ENCODE assay signal across 1 cellular context in the genomic region with DNA sequence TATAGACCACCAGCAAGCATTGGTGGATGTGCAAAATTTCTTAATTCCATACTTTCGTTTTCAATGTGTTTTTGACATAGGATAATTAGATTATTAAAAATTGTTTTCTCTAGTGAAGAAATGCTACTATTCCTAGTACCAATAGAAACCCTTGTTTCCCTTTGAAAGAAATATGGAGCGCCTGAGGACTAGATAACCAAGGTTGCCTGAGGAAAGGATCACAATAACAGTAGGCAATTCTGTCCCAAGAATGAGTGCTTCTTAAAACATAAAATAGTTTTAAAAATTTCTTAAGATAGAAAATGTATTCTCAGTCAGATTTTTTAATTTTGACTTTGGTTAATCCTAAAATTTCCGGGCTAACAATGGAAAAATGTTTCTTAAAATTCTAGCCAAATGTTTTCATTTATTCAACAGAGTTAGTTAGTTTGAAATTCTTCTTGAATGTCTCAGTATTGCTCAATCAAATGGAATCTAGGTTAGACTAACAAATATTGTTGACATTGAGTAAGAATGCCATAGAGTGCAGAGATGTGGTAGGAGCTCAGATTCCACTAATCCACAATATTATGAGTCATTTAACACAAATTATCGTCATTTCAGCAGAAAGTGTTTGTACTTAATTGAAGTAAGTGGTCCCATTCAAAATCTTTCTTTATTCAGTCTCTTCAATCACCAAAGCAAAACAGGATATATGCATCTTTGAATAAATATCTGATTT.
TF ChIP-seq lines count a peak whose summit lies in the region.

No MANE protein-coding gene starts in this region.

TF ChIP-seq in K562, 482 proteins besides CTCF, POLR2A, EP300 and RAD21 (continued from another document):
- TF ChIP-seq, protein P1, sequence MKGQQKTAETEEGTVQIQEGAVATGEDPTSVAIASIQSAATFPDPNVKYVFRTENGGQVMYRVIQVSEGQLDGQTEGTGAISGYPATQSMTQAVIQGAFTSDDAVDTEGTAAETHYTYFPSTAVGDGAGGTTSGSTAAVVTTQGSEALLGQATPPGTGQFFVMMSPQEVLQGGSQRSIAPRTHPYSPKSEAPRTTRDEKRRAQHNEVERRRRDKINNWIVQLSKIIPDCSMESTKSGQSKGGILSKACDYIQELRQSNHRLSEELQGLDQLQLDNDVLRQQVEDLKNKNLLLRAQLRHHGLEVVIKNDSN (CRISPR knock-in tag; IDR thresholded peaks at IDR 0.05): no peak
- no peak for TF ChIP-seq DNMT1 (IDR thresholded peaks at IDR 0.05)
- no peak for TF ChIP-seq ZNF232 (CRISPR knock-in tag; IDR thresholded peaks at IDR 0.05)
- no peak for TF ChIP-seq POLR2B (IDR thresholded peaks at IDR 0.05; ENCODE audit: low read depth, partially characterized antibody)
- no peak for TF ChIP-seq BACH1 (tag; IDR thresholded peaks at IDR 0.05)
- TF ChIP-seq SAFB2 (IDR thresholded peaks at IDR 0.05; ENCODE audit: borderline replicate concordance, low read depth, low read length, severe bottlenecking): no peak
- no peak for TF ChIP-seq ZNF354B (CRISPR knock-in tag; IDR thresholded peaks at IDR 0.05)
- TF ChIP-seq, protein P2, sequence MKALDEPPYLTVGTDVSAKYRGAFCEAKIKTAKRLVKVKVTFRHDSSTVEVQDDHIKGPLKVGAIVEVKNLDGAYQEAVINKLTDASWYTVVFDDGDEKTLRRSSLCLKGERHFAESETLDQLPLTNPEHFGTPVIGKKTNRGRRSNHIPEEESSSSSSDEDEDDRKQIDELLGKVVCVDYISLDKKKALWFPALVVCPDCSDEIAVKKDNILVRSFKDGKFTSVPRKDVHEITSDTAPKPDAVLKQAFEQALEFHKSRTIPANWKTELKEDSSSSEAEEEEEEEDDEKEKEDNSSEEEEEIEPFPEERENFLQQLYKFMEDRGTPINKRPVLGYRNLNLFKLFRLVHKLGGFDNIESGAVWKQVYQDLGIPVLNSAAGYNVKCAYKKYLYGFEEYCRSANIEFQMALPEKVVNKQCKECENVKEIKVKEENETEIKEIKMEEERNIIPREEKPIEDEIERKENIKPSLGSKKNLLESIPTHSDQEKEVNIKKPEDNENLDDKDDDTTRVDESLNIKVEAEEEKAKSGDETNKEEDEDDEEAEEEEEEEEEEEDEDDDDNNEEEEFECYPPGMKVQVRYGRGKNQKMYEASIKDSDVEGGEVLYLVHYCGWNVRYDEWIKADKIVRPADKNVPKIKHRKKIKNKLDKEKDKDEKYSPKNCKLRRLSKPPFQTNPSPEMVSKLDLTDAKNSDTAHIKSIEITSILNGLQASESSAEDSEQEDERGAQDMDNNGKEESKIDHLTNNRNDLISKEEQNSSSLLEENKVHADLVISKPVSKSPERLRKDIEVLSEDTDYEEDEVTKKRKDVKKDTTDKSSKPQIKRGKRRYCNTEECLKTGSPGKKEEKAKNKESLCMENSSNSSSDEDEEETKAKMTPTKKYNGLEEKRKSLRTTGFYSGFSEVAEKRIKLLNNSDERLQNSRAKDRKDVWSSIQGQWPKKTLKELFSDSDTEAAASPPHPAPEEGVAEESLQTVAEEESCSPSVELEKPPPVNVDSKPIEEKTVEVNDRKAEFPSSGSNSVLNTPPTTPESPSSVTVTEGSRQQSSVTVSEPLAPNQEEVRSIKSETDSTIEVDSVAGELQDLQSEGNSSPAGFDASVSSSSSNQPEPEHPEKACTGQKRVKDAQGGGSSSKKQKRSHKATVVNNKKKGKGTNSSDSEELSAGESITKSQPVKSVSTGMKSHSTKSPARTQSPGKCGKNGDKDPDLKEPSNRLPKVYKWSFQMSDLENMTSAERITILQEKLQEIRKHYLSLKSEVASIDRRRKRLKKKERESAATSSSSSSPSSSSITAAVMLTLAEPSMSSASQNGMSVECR (CRISPR knock-in tag; IDR thresholded peaks at IDR 0.05): no peak
- no peak for TF ChIP-seq ZNF239 (CRISPR knock-in tag; IDR thresholded peaks at IDR 0.05)
- no peak for TF ChIP-seq ZKSCAN1 (IDR thresholded peaks at IDR 0.05; ENCODE audit: low read depth, low read length)
- TF ChIP-seq ARID2 (IDR thresholded peaks at IDR 0.05): no peak
- TF ChIP-seq SMARCB1 (IDR thresholded peaks at IDR 0.05; ENCODE audit: insufficient read length, low read depth): no peak
- TF ChIP-seq RBM17 (IDR thresholded peaks at IDR 0.05; ENCODE audit: borderline replicate concordance, low read depth, low read length): no peak
- TF ChIP-seq, protein P3, sequence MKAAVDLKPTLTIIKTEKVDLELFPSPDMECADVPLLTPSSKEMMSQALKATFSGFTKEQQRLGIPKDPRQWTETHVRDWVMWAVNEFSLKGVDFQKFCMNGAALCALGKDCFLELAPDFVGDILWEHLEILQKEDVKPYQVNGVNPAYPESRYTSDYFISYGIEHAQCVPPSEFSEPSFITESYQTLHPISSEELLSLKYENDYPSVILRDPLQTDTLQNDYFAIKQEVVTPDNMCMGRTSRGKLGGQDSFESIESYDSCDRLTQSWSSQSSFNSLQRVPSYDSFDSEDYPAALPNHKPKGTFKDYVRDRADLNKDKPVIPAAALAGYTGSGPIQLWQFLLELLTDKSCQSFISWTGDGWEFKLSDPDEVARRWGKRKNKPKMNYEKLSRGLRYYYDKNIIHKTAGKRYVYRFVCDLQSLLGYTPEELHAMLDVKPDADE (conservative IDR thresholded peaks at IDR 0.05; ENCODE audit: control insufficient read depth, low read depth, low read length): no peak
- TF ChIP-seq, protein P4, sequence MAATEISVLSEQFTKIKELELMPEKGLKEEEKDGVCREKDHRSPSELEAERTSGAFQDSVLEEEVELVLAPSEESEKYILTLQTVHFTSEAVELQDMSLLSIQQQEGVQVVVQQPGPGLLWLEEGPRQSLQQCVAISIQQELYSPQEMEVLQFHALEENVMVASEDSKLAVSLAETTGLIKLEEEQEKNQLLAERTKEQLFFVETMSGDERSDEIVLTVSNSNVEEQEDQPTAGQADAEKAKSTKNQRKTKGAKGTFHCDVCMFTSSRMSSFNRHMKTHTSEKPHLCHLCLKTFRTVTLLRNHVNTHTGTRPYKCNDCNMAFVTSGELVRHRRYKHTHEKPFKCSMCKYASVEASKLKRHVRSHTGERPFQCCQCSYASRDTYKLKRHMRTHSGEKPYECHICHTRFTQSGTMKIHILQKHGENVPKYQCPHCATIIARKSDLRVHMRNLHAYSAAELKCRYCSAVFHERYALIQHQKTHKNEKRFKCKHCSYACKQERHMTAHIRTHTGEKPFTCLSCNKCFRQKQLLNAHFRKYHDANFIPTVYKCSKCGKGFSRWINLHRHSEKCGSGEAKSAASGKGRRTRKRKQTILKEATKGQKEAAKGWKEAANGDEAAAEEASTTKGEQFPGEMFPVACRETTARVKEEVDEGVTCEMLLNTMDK (IDR thresholded peaks at IDR 0.05; ENCODE audit: borderline replicate concordance, insufficient read depth, low read depth, low read length, poor library complexity, severe bottlenecking): no peak
- TF ChIP-seq, protein P5, sequence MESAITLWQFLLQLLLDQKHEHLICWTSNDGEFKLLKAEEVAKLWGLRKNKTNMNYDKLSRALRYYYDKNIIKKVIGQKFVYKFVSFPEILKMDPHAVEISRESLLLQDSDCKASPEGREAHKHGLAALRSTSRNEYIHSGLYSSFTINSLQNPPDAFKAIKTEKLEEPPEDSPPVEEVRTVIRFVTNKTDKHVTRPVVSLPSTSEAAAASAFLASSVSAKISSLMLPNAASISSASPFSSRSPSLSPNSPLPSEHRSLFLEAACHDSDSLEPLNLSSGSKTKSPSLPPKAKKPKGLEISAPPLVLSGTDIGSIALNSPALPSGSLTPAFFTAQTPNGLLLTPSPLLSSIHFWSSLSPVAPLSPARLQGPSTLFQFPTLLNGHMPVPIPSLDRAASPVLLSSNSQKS (CRISPR knock-in tag; IDR thresholded peaks at IDR 0.05): no peak
- TF ChIP-seq, protein P6, sequence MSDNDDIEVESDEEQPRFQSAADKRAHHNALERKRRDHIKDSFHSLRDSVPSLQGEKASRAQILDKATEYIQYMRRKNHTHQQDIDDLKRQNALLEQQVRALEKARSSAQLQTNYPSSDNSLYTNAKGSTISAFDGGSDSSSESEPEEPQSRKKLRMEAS (CRISPR knock-in tag; IDR thresholded peaks at IDR 0.05): no peak
TF ChIP-seq in K562: peak in this region for 0.
